Comparison of ENCODE assay signal across 8 cellular contexts in the genomic region with DNA sequence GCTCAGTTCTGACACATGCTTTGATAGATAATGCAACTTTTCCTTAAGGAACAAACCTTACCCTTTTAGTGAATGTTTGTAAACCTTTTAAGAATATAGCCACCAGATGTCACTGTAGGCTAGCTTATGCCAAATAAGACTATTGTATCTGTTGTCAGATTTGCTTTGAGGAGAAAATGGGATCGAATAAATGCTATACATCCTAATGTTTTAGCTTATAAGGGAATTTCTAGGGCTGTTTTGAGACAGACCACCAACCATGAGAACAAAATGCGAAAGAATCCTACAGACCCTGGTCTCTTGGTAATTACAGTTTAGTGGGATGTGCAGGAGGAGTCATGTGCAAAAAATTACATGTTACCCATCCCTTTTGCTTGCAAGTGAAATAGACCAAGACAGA.
DNase-seq lines count a peak whose midpoint lies in the region; ATAC-seq, FAIRE-seq and TF ChIP-seq lines count a peak whose summit lies in the region.

No MANE protein-coding gene starts in this region.

- no peaks in the 10 kb centered on the region for H3K36me3 Mint-ChIP-seq in activated T-helper 1 cell treated with anti-CD3 and anti-CD28 coated beads, Interleukin-12 subunit alpha, Interleukin-12 subunit beta, Interleukin-2, Interleukin-4 antibody, amounts not matched to agents 30 ng/mL and 10 ng/mL and 1 ng/mL, durations not matched to agents 14 hours and 24 hours and 36 hours (ENCODE audit: low read depth)

- DNase-seq in GM19239 (ENCODE audit: insufficient read length, low spot score) = no peak
- peak; percentile 68 for DNase-seq in NCI-H345 treated with DMSO at 0.1 percent for 48 hours (lab: John Stamatoyannopoulos, UW; ENCODE audit: unreplicated experiment)
- DNase-seq in mammary epithelial cell = peak; percentile 45
- no peak for DNase-seq in lower lobe of right lung
- DNase-seq in activated T-helper 1 cell treated with anti-CD3 and anti-CD28 coated beads, Interleukin-12 subunit alpha, Interleukin-12 subunit beta, Interleukin-2, Interleukin-4 antibody, amounts not matched to agents 30 ng/mL and 10 ng/mL and 1 ng/mL, durations not matched to agents 14 hours and 24 hours and 36 hours (ENCODE audit: low spot score) = no peak

- CTCF ChIA-PET in mammary epithelial cell (lab: Charles Lee; ENCODE audit: low non-redundant PET) = no interaction called here

- peak in 1 of 2 donors; percentile 45 for ATAC-seq in lower lobe of right lung
- ATAC-seq in GM21390 (IDR thresholded peaks at IDR 0.05; ENCODE audit: unreplicated experiment) = no peak
- no peak for ATAC-seq in GM21515 (IDR thresholded peaks at IDR 0.05; ENCODE audit: unreplicated experiment)

- H3K9ac ChIP-seq in mammary epithelial cell (ENCODE audit: insufficient read depth, low read length) = no peak overlapping the region

- H3K9me3 ChIP-seq in mammary epithelial cell (replicated peaks; ENCODE audit: insufficient read depth, low read length) (no peaks in the 10 kb centered on the region), lower lobe of right lung (no peaks in the 10 kb centered on the region)

- no peak overlapping the region for H2AFZ ChIP-seq in mammary epithelial cell (ENCODE audit: low read depth, low read length)

- intact Hi-C loops in mammary epithelial cell (cut with micrococcal nuclease) (loop anchor here (1.0 to 10.0 kb wide), 5 partner anchors 60 to 1433 kb away; a partner anchor contains a TSS), lower lobe of right lung (cut with DNase I) (no loop called here)
- intact Hi-C loops in activated T-helper 1 cell treated with anti-CD3 and anti-CD28 coated beads, Interleukin-12 subunit alpha, Interleukin-12 subunit beta, Interleukin-2, Interleukin-4 antibody, amounts not matched to agents 30 ng/mL and 10 ng/mL and 1 ng/mL, durations not matched to agents 14 hours and 24 hours and 36 hours (cut with micrococcal nuclease) = loop anchor here (1.0 kb wide), 1 partner anchor 1433 kb away; no protein-coding TSS in a partner anchor

- peaks cover under 1% of the 10 kb centered on the region for H3K4me1 Mint-ChIP-seq in activated T-helper 1 cell treated with anti-CD3 and anti-CD28 coated beads, Interleukin-12 subunit alpha, Interleukin-12 subunit beta, Interleukin-2, Interleukin-4 antibody, amounts not matched to agents 30 ng/mL and 10 ng/mL and 1 ng/mL, durations not matched to agents 14 hours and 24 hours and 36 hours (ENCODE audit: low read depth)

- H4K20me1 ChIP-seq in mammary epithelial cell (ENCODE audit: insufficient read depth, low read length) = no peaks in the 10 kb centered on the region

- peak; percentile 28 for FAIRE-seq in GM19239 (lab: Jason Lieb, UNC)

- TF ChIP-seq CTCF in C4-2B (conservative IDR thresholded peaks at IDR 0.05) (peak; percentile 65), mammary epithelial cell (conservative IDR thresholded peaks at IDR 0.05 in 1 of 2, IDR thresholded peaks at IDR 0.05 in 1 of 2; ENCODE audit: extremely low read depth in 1 of 2, insufficient read depth in 1 of 2, low read depth in 1 of 2, low read length in 2 of 2) (peak; percentile 35 to 53), lower lobe of right lung (IDR thresholded peaks at IDR 0.05) (peak; percentile 43)

- WGBS in mammary epithelial cell (ENCODE audit: low coverage, missing lambda C conversion rate) = 31% methylated on average over 2 of the region's 2 CpGs

- no peak overlapping the region for H3K4me3 Mint-ChIP-seq in activated T-helper 1 cell treated with anti-CD3 and anti-CD28 coated beads, Interleukin-12 subunit alpha, Interleukin-12 subunit beta, Interleukin-2, Interleukin-4 antibody, amounts not matched to agents 30 ng/mL and 10 ng/mL and 1 ng/mL, durations not matched to agents 14 hours and 24 hours and 36 hours

- H3K27ac ChIP-seq in C4-2B (no peak overlapping the region), mammary epithelial cell (ENCODE audit: insufficient read depth, low read depth, low read length) (no peak overlapping the region), lower lobe of right lung (no peak overlapping the region)

- no peaks in the 10 kb centered on the region for H3K27me3 ChIP-seq in mammary epithelial cell (ENCODE audit: insufficient read depth, low read length)
- no peaks in the 10 kb centered on the region for H3K27me3 ChIP-seq in lower lobe of right lung (ENCODE audit: low read depth)

- H3K27ac Mint-ChIP-seq in activated T-helper 1 cell treated with anti-CD3 and anti-CD28 coated beads, Interleukin-12 subunit alpha, Interleukin-12 subunit beta, Interleukin-2, Interleukin-4 antibody, amounts not matched to agents 30 ng/mL and 10 ng/mL and 1 ng/mL, durations not matched to agents 14 hours and 24 hours and 36 hours = no peak overlapping the region

- no peak overlapping the region for H3K4me2 ChIP-seq in mammary epithelial cell (ENCODE audit: insufficient read depth, low read depth, low read length)

- H3K4me1 ChIP-seq in mammary epithelial cell (ENCODE audit: insufficient read depth, low read length) (no peaks in the 10 kb centered on the region), lower lobe of right lung (peaks cover 6% of the 10 kb centered on the region)

- H3K79me2 ChIP-seq in mammary epithelial cell (ENCODE audit: insufficient read depth, low read length) = no peaks in the 10 kb centered on the region

- no peaks in the 10 kb centered on the region for H3K9me3 Mint-ChIP-seq in activated T-helper 1 cell treated with anti-CD3 and anti-CD28 coated beads, Interleukin-12 subunit alpha, Interleukin-12 subunit beta, Interleukin-2, Interleukin-4 antibody, amounts not matched to agents 30 ng/mL and 10 ng/mL and 1 ng/mL, durations not matched to agents 14 hours and 24 hours and 36 hours

- dilution Hi-C loops in mammary epithelial cell (cut with HindIII; ENCODE audit: low sequenced_read_pairs) = no loop called here

- no peak overlapping the region for H3K4me3 ChIP-seq in mammary epithelial cell (replicated peaks in 1 of 3; ENCODE audit: insufficient read depth in 1 of 3, low read depth in 2 of 3, low read length in 3 of 3)
- H3K4me3 ChIP-seq in lower lobe of right lung = no peak overlapping the region

- H3K36me3 ChIP-seq in mammary epithelial cell (ENCODE audit: insufficient read depth, low read length) (no peaks in the 10 kb centered on the region), lower lobe of right lung (no peaks in the 10 kb centered on the region)

- no TSS peak for BruUV-seq in mammary epithelial cell (replicated peaks; lab: Mats Ljungman, UMichigan)

- H3K27me3 Mint-ChIP-seq in activated T-helper 1 cell treated with anti-CD3 and anti-CD28 coated beads, Interleukin-12 subunit alpha, Interleukin-12 subunit beta, Interleukin-2, Interleukin-4 antibody, amounts not matched to agents 30 ng/mL and 10 ng/mL and 1 ng/mL, durations not matched to agents 14 hours and 24 hours and 36 hours (ENCODE audit: insufficient read depth) = peaks cover 9% of the 10 kb centered on the region

- in situ Hi-C loops in mammary epithelial cell (cut with MboI; ENCODE audit: low sequenced_read_pairs in 2 of 2) = loop anchor here in 1 of 2 donors (10.0 kb wide), 1 partner anchor 1432 kb away; no protein-coding TSS in a partner anchor

Comparison
In these comparisons a context has a peak if more than half of its experiments do, and no peak if none do; other contexts are left out.
1. DNase-seq: peak in NCI-H345 treated with DMSO at 0.1 percent for 48 hours (single experiment) and mammary epithelial cell (single experiment); none in GM19239 (single experiment), lower lobe of right lung (single experiment) and activated T-helper 1 cell treated with anti-CD3 and anti-CD28 coated beads, Interleukin-12 subunit alpha, Interleukin-12 subunit beta, Interleukin-2, Interleukin-4 antibody, amounts not matched to agents 30 ng/mL and 10 ng/mL and 1 ng/mL, durations not matched to agents 14 hours and 24 hours and 36 hours (single experiment).
2. Peak in every context shown above with its lines, with median percentiles within 50 percentile points of each other: CTCF ChIP-seq.